21 cellular contexts compared by ENCODE assay signal in the genomic region with DNA sequence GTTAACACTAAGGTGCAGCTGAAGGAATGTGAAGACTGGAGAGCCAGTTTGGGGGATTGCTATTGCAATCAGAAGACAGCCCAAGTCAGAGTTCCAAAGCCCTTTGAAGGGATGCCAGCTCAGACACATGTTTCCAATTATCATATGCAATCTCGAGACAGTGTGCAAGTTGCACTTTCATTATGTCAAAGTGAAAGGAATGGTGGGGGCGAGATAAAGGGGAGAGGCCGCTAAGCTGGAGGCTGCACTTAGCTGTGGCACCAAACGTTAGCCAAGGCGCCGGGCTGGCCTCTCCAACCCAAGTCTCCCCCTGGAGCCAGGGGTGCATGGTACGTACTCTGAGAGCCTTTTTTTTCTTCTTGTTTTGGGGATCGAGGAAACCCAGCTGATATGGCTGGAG. TPM values are rescaled to one million over a fixed set of nuclear protein-coding genes. Genes with fewer than 3 reads are reported as not detected.
DNase-seq lines count a peak whose midpoint lies in the region; ATAC-seq, FAIRE-seq and TF ChIP-seq lines count a peak whose summit lies in the region.
"Had no signal": no experiment of that assay in that cellular context is flagged by ENCODE, and none has a peak within 500 bp of the region (broad histone marks: within the 10 kb centered on the region; RNA-seq: fewer than 3 reads in every experiment).

No MANE protein-coding gene starts in this region.

- H3K4me2 ChIP-seq in GM23248 (ENCODE audit: unreplicated experiment) (peak overlapping the region; percentile 80), astrocyte (ENCODE audit: low read length) (peak overlapping the region; percentile 34)
- H3K4me2 ChIP-seq: PC-9 had no signal

- H3K9me3 ChIP-seq in GM23248 (ENCODE audit: low read depth) (no peaks in the 10 kb centered on the region), astrocyte (ENCODE audit: insufficient read depth, low read depth, low read length) (no peaks in the 10 kb centered on the region)

- H2AFZ ChIP-seq in GM23248 (peak overlapping the region; percentile 18), astrocyte (ENCODE audit: low read depth, low read length) (no peak overlapping the region)
- H2AFZ ChIP-seq: PC-9 had no signal

- H3K36me3 ChIP-seq in GM23248 (ENCODE audit: low read depth) (peaks cover 22% of the 10 kb centered on the region; the same call in 1 of the 2 replicates), astrocyte (ENCODE audit: insufficient read depth, low read length) (no peaks in the 10 kb centered on the region)
- H3K36me3 ChIP-seq: WERI-Rb-1 had no signal

- TF ChIP-seq CTCF in AG09309 (IDR thresholded peaks at IDR 0.05; ENCODE audit: control insufficient read depth, insufficient read depth, low read depth, low read length, missing control alignments) (no peak), astrocyte (IDR thresholded peaks at IDR 0.05; ENCODE audit: insufficient read depth, low read depth, low read length) (no peak), nephron (IDR thresholded peaks at IDR 0.05; ENCODE audit: unreplicated experiment in 3 of 3) (no peak)

- H3K27ac ChIP-seq in GM23248 (peak overlapping the region; percentile 45), astrocyte (ENCODE audit: low read depth, low read length) (no peak overlapping the region)
- H3K27ac ChIP-seq: PC-9, WERI-Rb-1 had no signal

- no peak for FAIRE-seq in astrocyte (lab: Jason Lieb, UNC)
- FAIRE-seq: G401.6 had no signal

- DNase-seq in AG09309 (ENCODE audit: low read depth) (peak; percentile 75), GM23248 (peak; percentile 84), astrocyte (ENCODE audit: low read depth) (peak; percentile 80), 8988T (no peak)
- DNase-seq: CD4-positive, alpha-beta T cell; central memory CD4-positive, alpha-beta T cell; endodermal cell; glutamatergic neuron; islet precursor cell; midbrain; NCI-H1694; NCI-H524 treated with DMSO at 0.1 percent for 48 hours; nucleus accumbens; PC-9; WERI-Rb-1 had no signal

- H3K36me3 Mint-ChIP-seq in astrocyte (ENCODE audit: low read depth, unreplicated experiment) (peaks cover 6% of the 10 kb centered on the region), nephron (ENCODE audit: low read depth) (peaks cover 4% of the 10 kb centered on the region)
- H3K36me3 Mint-ChIP-seq: activated naive CD4-positive, alpha-beta T cell treated with anti-CD3 and anti-CD28 coated beads, Interleukin-2, amount 50 U/mL, for 24 hours had no signal

- H3K27me3 Mint-ChIP-seq in astrocyte (ENCODE audit: low read depth, unreplicated experiment) (peaks cover 4% of the 10 kb centered on the region), nephron (ENCODE audit: low read depth) (peaks cover 11% of the 10 kb centered on the region)
- H3K27me3 Mint-ChIP-seq: activated naive CD4-positive, alpha-beta T cell treated with anti-CD3 and anti-CD28 coated beads, Interleukin-2, amount 50 U/mL, for 24 hours had no signal

- H3K4me3 Mint-ChIP-seq in astrocyte (ENCODE audit: unreplicated experiment) (no peak overlapping the region), nephron (peak overlapping the region in 1 of 3 experiments; percentile 27)
- H3K4me3 Mint-ChIP-seq: activated naive CD4-positive, alpha-beta T cell treated with anti-CD3 and anti-CD28 coated beads, Interleukin-2, amount 50 U/mL, for 24 hours; CD4-positive, alpha-beta T cell; endodermal cell; type B pancreatic cell had no signal

- WGBS in GM23248 (ENCODE audit: low coverage in 1 of 2, low lambda C conversion rate in 2 of 2, missing lambda C conversion rate in 2 of 2), 2 experiments, result 2 to 5% methylated on average over 8 of the region's 8 CpGs

- H3K4me1 Mint-ChIP-seq in astrocyte (ENCODE audit: low read depth, unreplicated experiment) (peaks cover under 1% of the 10 kb centered on the region), nephron (peaks cover 55% of the 10 kb centered on the region)
- H3K4me1 Mint-ChIP-seq: activated naive CD4-positive, alpha-beta T cell treated with anti-CD3 and anti-CD28 coated beads, Interleukin-2, amount 50 U/mL, for 24 hours had no signal

- H3K27me3 ChIP-seq in GM23248 (replicated peaks; ENCODE audit: insufficient read depth), result no peaks in the 10 kb centered on the region
- H3K27me3 ChIP-seq in astrocyte (ENCODE audit: insufficient read depth, low read length), result no peaks in the 10 kb centered on the region

- H3K27ac Mint-ChIP-seq in astrocyte (ENCODE audit: unreplicated experiment) (no peak overlapping the region), nephron (peak overlapping the region in 2 of 3 experiments; percentile 47 to 85)
- H3K27ac Mint-ChIP-seq: activated naive CD4-positive, alpha-beta T cell treated with anti-CD3 and anti-CD28 coated beads, Interleukin-2, amount 50 U/mL, for 24 hours; CD4-positive, alpha-beta T cell; endodermal cell; type B pancreatic cell had no signal

- no peaks in the 10 kb centered on the region for H3K79me2 ChIP-seq in GM23248 (ENCODE audit: insufficient read depth)
- no peaks in the 10 kb centered on the region for H3K79me2 ChIP-seq in astrocyte (ENCODE audit: insufficient read depth, low read length)

- ATAC-seq in HG02763 (IDR thresholded peaks at IDR 0.05; ENCODE audit: unreplicated experiment) (no peak), HG02759 (IDR thresholded peaks at IDR 0.05; ENCODE audit: unreplicated experiment) (no peak)

- H4K20me1 ChIP-seq in GM23248 (ENCODE audit: insufficient read depth) (no peaks in the 10 kb centered on the region), astrocyte (ENCODE audit: insufficient read depth, low read length) (no peaks in the 10 kb centered on the region)

- H3K4me3 ChIP-seq in AG09309 (ENCODE audit: control insufficient read depth, low read depth, low read length) (peak overlapping the region; percentile 19), GM23248 (peak overlapping the region; percentile 64), astrocyte (ENCODE audit: insufficient read depth, low read depth, low read length) (no peak overlapping the region)
- H3K4me3 ChIP-seq: PC-9 had no signal

- peaks cover 68% of the 10 kb centered on the region for H3F3A ChIP-seq in GM23248 (ENCODE audit: insufficient read depth)

- no peaks in the 10 kb centered on the region for H3K9me2 ChIP-seq in GM23248 (ENCODE audit: insufficient read depth)

- in situ Hi-C loops in GM23248 (cut with MboI), result no loop called here

- H3K9ac ChIP-seq in GM23248 (peak overlapping the region; percentile 57), astrocyte (ENCODE audit: low read length) (no peak overlapping the region)

- H3K9me3 Mint-ChIP-seq in astrocyte (ENCODE audit: unreplicated experiment), result peaks cover 20% of the 10 kb centered on the region
- peaks cover 25% of the 10 kb centered on the region for H3K9me3 Mint-ChIP-seq in nephron
- H3K9me3 Mint-ChIP-seq: activated naive CD4-positive, alpha-beta T cell treated with anti-CD3 and anti-CD28 coated beads, Interleukin-2, amount 50 U/mL, for 24 hours; CD4-positive, alpha-beta T cell had no signal

- H3K4me1 ChIP-seq in GM23248 (ENCODE audit: insufficient read depth), result peaks cover 45% of the 10 kb centered on the region
- peaks cover 6% of the 10 kb centered on the region for H3K4me1 ChIP-seq in astrocyte (ENCODE audit: insufficient read depth, low read length)

RNA-seq across cellular contexts. Expression of a gene that starts 58.0 kb away (rescaled TPM):
- total RNA-seq in GM23248 (2014; rRNA removed; shearing (Covaris generic)), result 27.1 and 28.1 TPM in 2 replicates
- polyA plus RNA-seq in GM23248 (2016; fragmentation: Nextera tagmentation; extraction: Ambion mirVana), result 52.9 and 55.0 TPM in 2 replicates
- 12.5 and 12.9 TPM in 2 replicates for total RNA-seq in astrocyte
- total RNA-seq: CD4-positive, alpha-beta T cell had no signal
